Comparison of ENCODE assay signal across 9 cellular contexts in the genomic region with DNA sequence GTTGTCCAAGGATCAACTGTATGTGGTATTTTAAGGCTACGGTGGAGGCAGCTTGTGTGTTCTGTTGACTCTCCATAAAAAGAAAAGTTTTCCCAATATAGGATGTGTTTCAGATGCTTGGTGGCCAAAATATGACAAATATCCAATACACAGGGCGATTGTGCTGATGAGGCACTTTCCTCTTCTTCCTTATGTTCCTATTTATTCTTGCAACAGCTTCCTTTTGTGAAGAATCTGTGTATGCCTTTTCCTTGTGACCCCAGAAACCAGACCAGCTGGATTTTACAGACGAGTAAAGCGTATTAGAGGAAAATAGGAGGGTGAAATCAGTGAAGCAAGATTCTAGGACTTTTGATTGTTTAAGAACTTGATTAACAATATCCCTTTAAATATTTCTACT.
"Had no signal": no experiment of that assay in that cellular context is flagged by ENCODE, and none has a peak within 500 bp of the region (broad histone marks: within the 10 kb centered on the region; RNA-seq: fewer than 3 reads in every experiment).

No MANE protein-coding gene starts in this region.

- H2AFZ ChIP-seq: GM23338 had no signal

- H3K4me3 ChIP-seq: GM23338, HAP-1 had no signal

- H3K9me3 ChIP-seq: HAP-1 had no signal

- H3K4me2 ChIP-seq: GM23338, KMS-11 had no signal

- H3K9ac ChIP-seq: KMS-11 had no signal

- H3K27ac ChIP-seq: KMS-11 had no signal

- ATAC-seq: GM23338, HCT116 had no signal

- FAIRE-seq: HTR-8/SVneo had no signal

- DNase-seq: H7, HFFc6, Karpas-422, KBM-7 had no signal

- H3K36me3 ChIP-seq: HAP-1 had no signal
